ENCODE assay signal across 21 cellular contexts in genomic region chr5:90902681-90903386, GRCh38.
A peak's percentile ranks its signal among the peaks of the same experiment; 100 is the strongest.
DNase-seq lines count a peak whose midpoint lies in the region; ATAC-seq and TF ChIP-seq lines count a peak whose summit lies in the region.
"Had no signal": no experiment of that assay in that cellular context is flagged by ENCODE, and none has a peak within 500 bp of the region (broad histone marks: within the 10 kb centered on the region; RNA-seq: fewer than 3 reads in every experiment).

No MANE protein-coding gene starts in this region.

- DNase-seq in A673 (ENCODE audit: low spot score), result peak; percentile 60
- DNase-seq in KBM-7, result peak; percentile 21
- no peak for DNase-seq in ascending aorta (ENCODE audit: low spot score in 2 of 2)
- DNase-seq in sciatic nerve (ENCODE audit: low spot score), result no peak
- DNase-seq in MV-4-11 (lab: John Stamatoyannopoulos, UW), result no peak
- no peak for DNase-seq in tibial nerve (ENCODE audit: low spot score in 2 of 2)
- DNase-seq: Caco-2; CD4-positive, alpha-beta T cell; DND-41; Karpas-422; NCI-H1417; NCI-H1694 treated with DMSO at 0.1 percent for 48 hours; NCI-H2081 treated with DMSO at 0.1 percent for 48 hours; NCI-H446; NCI-H526; PC-9; RPMI8226; SHP77; T-cell had no signal

- H3K4me1 ChIP-seq in A673 (ENCODE audit: insufficient read depth, low read length, poor library complexity, severe bottlenecking) (peaks cover 6% of the 10 kb centered on the region), ascending aorta (no peaks in the 10 kb centered on the region), tibial nerve (peaks cover 0 to 4% (median 0%) of the 10 kb centered on the region in 4 donors)

- 60 to 61% methylated on average over 4 of the region's 4 CpGs for WGBS in tibial nerve, 2 donors

- H3K27me3 ChIP-seq in A673 (replicated peaks; ENCODE audit: insufficient read depth, low read depth, low read length, poor library complexity) (no peaks in the 10 kb centered on the region), ascending aorta (no peaks in the 10 kb centered on the region), tibial nerve (no peaks in the 10 kb centered on the region)

- BruUV-seq in A673 (replicated peaks; lab: Mats Ljungman, UMichigan), result no TSS peak

- CTCF ChIA-PET in A673 (lab: Charles Lee), result no interaction called here

- H3K4me3 ChIP-seq in A673 (ENCODE audit: low read depth, low read length, poor library complexity, severe bottlenecking) (no peak overlapping the region), ascending aorta (no peak overlapping the region), tibial nerve (no peak overlapping the region)
- H3K4me3 ChIP-seq: PC-9 had no signal

- TF ChIP-seq CTCF in A673 (conservative IDR thresholded peaks at IDR 0.05; ENCODE audit: low read depth, low read length) (no peak), ascending aorta (IDR thresholded peaks at IDR 0.05) (no peak), tibial nerve (IDR thresholded peaks at IDR 0.05) (no peak)

- H3K9me3 ChIP-seq in A673 (ENCODE audit: low read depth, low read length, poor library complexity, severe bottlenecking) (no peaks in the 10 kb centered on the region), ascending aorta (no peaks in the 10 kb centered on the region), tibial nerve (no peaks in the 10 kb centered on the region)
- H3K9me3 ChIP-seq: Caco-2 had no signal

- POLR2A ChIA-PET in A673 (lab: Charles Lee; ENCODE audit: low non-redundant PET), result no interaction called here

- in situ Hi-C loops in KBM-7 (cut with MboI; ENCODE audit: low pct_unique_long_range_greater_than_20kb, low sequenced_read_pairs), result no loop called here

- H3K27ac ChIP-seq in A673 (ENCODE audit: low read depth, low read length, poor library complexity, severe bottlenecking) (no peak overlapping the region), ascending aorta (peak overlapping the region; percentile 1 to 13), tibial nerve (no peak overlapping the region)
- H3K27ac ChIP-seq: PC-9 had no signal

- ATAC-seq in sciatic nerve (peak; percentile 41), GM18907 (IDR thresholded peaks at IDR 0.05; ENCODE audit: unreplicated experiment) (no peak)
- ATAC-seq: HCT116, T-cell had no signal

- no peak for TF ChIP-seq EP300 in tibial nerve (IDR thresholded peaks at IDR 0.05)

- H3K36me3 ChIP-seq in A673 (ENCODE audit: insufficient read depth, low read length, poor library complexity, severe bottlenecking) (no peaks in the 10 kb centered on the region), ascending aorta (no peaks in the 10 kb centered on the region), tibial nerve (no peaks in the 10 kb centered on the region)

- intact Hi-C loops in A673 (cut with micrococcal nuclease; ENCODE audit: unreplicated experiment), result no loop called here
- intact Hi-C loops in ascending aorta (cut with DNase I), result no loop called here
- intact Hi-C loops in sciatic nerve (cut with DNase I), result no loop called here

- TF ChIP-seq POLR2A in tibial nerve (IDR thresholded peaks at IDR 0.05), result no peak

Comparison
In these comparisons a context has a peak if more than half of its experiments do, and no peak if none do; other contexts are left out.
1. DNase-seq: peak in A673 (single experiment) and KBM-7 (single experiment); none in ascending aorta (0 of 2), sciatic nerve (single experiment), MV-4-11 (single experiment) and tibial nerve (0 of 2).
2. H3K27ac ChIP-seq: peak in ascending aorta (2 of 2); none in A673 (single experiment) and tibial nerve (0 of 4).